8 cellular contexts compared by ENCODE assay signal in genomic region chr19:5967571-5967970, GRCh38. TPM values are rescaled to one million over a fixed set of nuclear protein-coding genes. Genes with fewer than 3 reads are reported as not detected.
A peak's percentile ranks its signal among the peaks of the same experiment; 100 is the strongest.
DNase-seq lines count a peak whose midpoint lies in the region; ATAC-seq, FAIRE-seq and TF ChIP-seq lines count a peak whose summit lies in the region.

No MANE protein-coding gene starts in this region.

- peak overlapping the region; percentile 14 for H3K27ac Mint-ChIP-seq in activated naive CD4-positive, alpha-beta T cell treated with anti-CD3 and anti-CD28 coated beads, Interleukin-2, amount 50 U/mL, for 24 hours
- peak overlapping the region; percentile 96 for H3K27ac Mint-ChIP-seq in mesothelial cell of epicardium

- H3K36me3 ChIP-seq in adrenal gland (replicated peaks in 1 of 2) (no peaks in the 10 kb centered on the region), tibial nerve (peaks cover 0 to 5% (median 0%) of the 10 kb centered on the region in 3 donors)

- peaks cover 1% of the 10 kb centered on the region for H3K36me3 Mint-ChIP-seq in activated naive CD4-positive, alpha-beta T cell treated with anti-CD3 and anti-CD28 coated beads, Interleukin-2, amount 50 U/mL, for 24 hours
- no peaks in the 10 kb centered on the region for H3K36me3 Mint-ChIP-seq in mesothelial cell of epicardium

- no peak for TF ChIP-seq EP300 in tibial nerve (IDR thresholded peaks at IDR 0.05)

- no peak for FAIRE-seq in HTR-8/SVneo (lab: Jason Lieb, UNC)

- H3K27ac ChIP-seq in adrenal gland (peak overlapping the region in 4 of 5 donors; percentile 57 to 94 (median 82)), tibial nerve (peak overlapping the region in 3 of 4 donors; percentile 73 to 86 (median 81))

- H3K27me3 Mint-ChIP-seq in activated naive CD4-positive, alpha-beta T cell treated with anti-CD3 and anti-CD28 coated beads, Interleukin-2, amount 50 U/mL, for 24 hours: no peaks in the 10 kb centered on the region
- H3K27me3 Mint-ChIP-seq in mesothelial cell of epicardium (ENCODE audit: low read depth): no peaks in the 10 kb centered on the region

- TF ChIP-seq CTCF in adrenal gland (IDR thresholded peaks at IDR 0.05) (no peak), mesothelial cell of epicardium (IDR thresholded peaks at IDR 0.05; ENCODE audit: unreplicated experiment) (no peak), tibial nerve (IDR thresholded peaks at IDR 0.05) (no peak)

- 50 to 66% (median 52%) methylated on average over 5 to 7 of the region's 7 CpGs for WGBS in adrenal gland, 4 donors
- WGBS in tibial nerve, 2 donors: 56 to 61% methylated on average over 7 of the region's 7 CpGs

- peaks cover 92% of the 10 kb centered on the region for H3K4me1 Mint-ChIP-seq in activated naive CD4-positive, alpha-beta T cell treated with anti-CD3 and anti-CD28 coated beads, Interleukin-2, amount 50 U/mL, for 24 hours
- H3K4me1 Mint-ChIP-seq in mesothelial cell of epicardium: peaks cover 33% of the 10 kb centered on the region

- H3K4me1 ChIP-seq in adrenal gland (replicated peaks in 1 of 2): peaks cover 45 to 79% of the 10 kb centered on the region in 2 donors
- peaks cover 5 to 85% (median 39%) of the 10 kb centered on the region in 4 donors for H3K4me1 ChIP-seq in tibial nerve

- H3K9me3 ChIP-seq in adrenal gland (replicated peaks in 1 of 3) (no peaks in the 10 kb centered on the region), tibial nerve (no peaks in the 10 kb centered on the region)

- H3K4me3 ChIP-seq in adrenal gland (no peak overlapping the region), tibial nerve (no peak overlapping the region)

- H3K9me3 Mint-ChIP-seq in activated naive CD4-positive, alpha-beta T cell treated with anti-CD3 and anti-CD28 coated beads, Interleukin-2, amount 50 U/mL, for 24 hours: no peaks in the 10 kb centered on the region
- H3K9me3 Mint-ChIP-seq in mesothelial cell of epicardium: no peaks in the 10 kb centered on the region

- TF ChIP-seq POLR2A in adrenal gland (IDR thresholded peaks at IDR 0.05) (no peak), tibial nerve (IDR thresholded peaks at IDR 0.05) (no peak)

- ATAC-seq in activated CD4-positive, CD25-positive, alpha-beta regulatory T cell treated with anti-CD3 and anti-CD28 coated beads, Interleukin-2, amount 50 U/mL, for 24 hours: no peak

- H3K27me3 ChIP-seq in adrenal gland (no peaks in the 10 kb centered on the region), tibial nerve (no peaks in the 10 kb centered on the region)

- DNase-seq in activated naive CD4-positive, alpha-beta T cell treated with Interleukin-2 at 50 U/mL for 16 hours: no peak
- no peak for DNase-seq in adrenal gland
- DNase-seq in mesothelial cell of epicardium (ENCODE audit: low spot score in 2 of 2, unreplicated experiment in 2 of 2): no peak
- no peak for DNase-seq in tibial nerve (ENCODE audit: low spot score in 2 of 2)
- DNase-seq in COLO668 (lab: John Stamatoyannopoulos, UW; ENCODE audit: unreplicated experiment): no peak
- no peak for DNase-seq in HTR-8/SVneo (ENCODE audit: insufficient read length, low spot score)

- peak overlapping the region; percentile 51 for H3K4me3 Mint-ChIP-seq in activated naive CD4-positive, alpha-beta T cell treated with anti-CD3 and anti-CD28 coated beads, Interleukin-2, amount 50 U/mL, for 24 hours
- H3K4me3 Mint-ChIP-seq in mesothelial cell of epicardium: no peak overlapping the region

- intact Hi-C loops in adrenal gland (cut with DNase I): no loop called here

RNA-seq across cellular contexts. Expression of gene RANBP3, which starts 10.4 kb away (rescaled TPM):
- total RNA-seq in adrenal gland (100 to 1,000 TPM in 2 of 8 donors, 10 to 100 TPM in 6; 70.0 to 179 (median 90.0) TPM), mesothelial cell of epicardium (83.3 to 89.8 TPM (median 87.2 TPM) in 3 replicates), tibial nerve (100 to 1,000 TPM in 2 of 4 donors, 10 to 100 TPM in 2; 75.4 to 129 (median 95.6) TPM)
- 100 to 1,000 TPM in 1 of 3 donors, 10 to 100 TPM in 2; 60.9 to 118 (median 62.3) TPM for polyA plus RNA-seq in adrenal gland

RNA-seq across cellular contexts. Expression of gene CAPS, which starts 53.5 kb away (rescaled TPM):
- total RNA-seq in adrenal gland (100 to 1,000 TPM in 1 of 8 donors, 10 to 100 TPM in 6, 1 to 10 TPM in 1; 8.8 to 146 (median 19.2) TPM), mesothelial cell of epicardium (16.2 to 17.2 TPM (median 16.7 TPM) in 3 replicates), tibial nerve (10 to 100 TPM; 67.5 to 95.0 (median 77.4) TPM)
- polyA plus RNA-seq in adrenal gland: 100 to 1,000 TPM in 1 of 3 donors, 10 to 100 TPM in 1, 1 to 10 TPM in 1; 7.1 to 104 (median 75.9) TPM
